Comparison of ENCODE assay signal across 8 cellular contexts in the genomic region with DNA sequence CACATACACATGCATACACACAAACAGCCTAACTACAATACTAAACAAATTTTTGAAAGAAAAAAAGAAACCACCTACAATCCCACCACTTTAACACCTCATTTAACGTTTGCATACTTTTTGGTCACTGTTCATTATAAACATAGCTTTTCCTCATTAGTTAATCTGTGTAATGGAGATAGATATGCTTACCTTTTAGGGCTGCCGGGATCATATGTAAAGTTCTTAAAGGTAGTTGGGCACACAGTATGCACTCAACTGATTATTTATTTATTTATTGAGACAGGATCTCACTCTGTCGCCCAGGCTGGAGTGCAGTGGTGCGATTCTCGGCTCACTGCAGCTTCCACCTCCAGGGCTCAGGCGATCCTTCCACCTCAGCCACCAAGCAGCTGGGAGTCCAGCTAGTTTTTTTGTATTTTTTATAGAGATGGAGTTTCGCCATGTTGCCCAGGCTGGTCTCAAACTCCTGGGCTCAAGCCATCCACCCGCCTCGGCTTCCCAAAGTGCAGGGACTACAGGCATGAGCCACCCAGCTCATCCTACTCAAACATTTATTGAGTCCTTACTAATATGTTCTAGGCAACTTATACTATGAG. TPM values are rescaled to one million over a fixed set of nuclear protein-coding genes. Genes with fewer than 3 reads are reported as not detected.
DNase-seq lines count a peak whose midpoint lies in the region; ATAC-seq and TF ChIP-seq lines count a peak whose summit lies in the region.

No MANE protein-coding gene starts in this region.

- H3K9me3 Mint-ChIP-seq in naive B cell = no peaks in the 10 kb centered on the region

- H3K79me2 ChIP-seq in Karpas-422 (ENCODE audit: low read length) = peaks cover 40% of the 10 kb centered on the region

- peak overlapping the region; percentile 65 for H3K9ac ChIP-seq in Karpas-422 (ENCODE audit: low read length)

- H3K4me3 ChIP-seq in AG10803 (ENCODE audit: low read length) (peak overlapping the region; percentile 70), Karpas-422 (ENCODE audit: low read length) (peak overlapping the region; percentile 63), dorsolateral prefrontal cortex (peak overlapping the region; percentile 58 to 100 (median 91))

- no peaks in the 10 kb centered on the region for H3K27me3 ChIP-seq in Karpas-422 (ENCODE audit: low read length)
- no peaks in the 10 kb centered on the region for H3K27me3 ChIP-seq in dorsolateral prefrontal cortex

- H3K9me3 ChIP-seq in Karpas-422 (ENCODE audit: low read length) = no peaks in the 10 kb centered on the region

- H3K4me2 ChIP-seq in Karpas-422 (ENCODE audit: low read depth, low read length, poor library complexity, severe bottlenecking) = peak overlapping the region; percentile 71

- peaks cover 10% of the 10 kb centered on the region; the same call in 1 of the 2 replicates for H3K36me3 ChIP-seq in Karpas-422 (ENCODE audit: insufficient read depth, low read length)

- intact Hi-C loops in dorsolateral prefrontal cortex (cut with DNase I) = loop anchor here in 1 of 2 donors (2.0 to 10.0 kb wide), 2 partner anchors 18 to 188 kb away; partner anchors contain the start of genes C1orf52 and DDAH1

- TF ChIP-seq CTCF in AG10803 (conservative IDR thresholded peaks at IDR 0.05; ENCODE audit: low read length) (no peak), dorsolateral prefrontal cortex (IDR thresholded peaks at IDR 0.05 in 54 of 56, conservative IDR thresholded peaks at IDR 0.05 in 2 of 56; ENCODE audit: low read depth in 1 of 56, partially characterized antibody in 56 of 56) (no peak)

- H3K27ac ChIP-seq in Karpas-422 (ENCODE audit: low read length) (peak overlapping the region; percentile 5; the same call in 1 of the 2 replicates), dorsolateral prefrontal cortex (peak overlapping the region in 58 of 59 donors; percentile 7 to 97 (median 85))

- H3K4me1 ChIP-seq in Karpas-422 (ENCODE audit: low read length) = peaks cover 29% of the 10 kb centered on the region

- H3K4me3 Mint-ChIP-seq in naive B cell = peak overlapping the region; percentile 87 to 99 (median 96)

- peak overlapping the region; percentile 96 to 100 (median 100) for H3K27ac Mint-ChIP-seq in naive B cell

- no peaks in the 10 kb centered on the region for H3K9me2 ChIP-seq in Karpas-422 (replicated peaks; ENCODE audit: insufficient read depth, low read length)

- ATAC-seq in naive B cell (ENCODE audit: low read depth in 2 of 2) (no peak), HG02571 (IDR thresholded peaks at IDR 0.05; ENCODE audit: unreplicated experiment) (no peak), HG02870 (IDR thresholded peaks at IDR 0.05; ENCODE audit: unreplicated experiment) (no peak)

- H2AFZ ChIP-seq in Karpas-422 (ENCODE audit: low read length) = peak overlapping the region; percentile 57; the same call in 1 of the 2 replicates

- DNase-seq in AG10803 (ENCODE audit: low read depth) (no peak), Karpas-422 (no peak), dorsolateral prefrontal cortex (peak in 1 of 10 donors; percentile 41), naive B cell (no peak)
- no peak for DNase-seq in stimulated activated CD4-positive, alpha-beta T cell treated with anti-CD3 and anti-CD28 coated beads, Interleukin-4, amount 100 ng/mL, for 24 hours
- no peak for DNase-seq in activated CD4-positive, alpha-beta T cell treated with anti-CD3 and anti-CD28 coated beads, Interleukin-2, amount 50 U/mL, for 4 hours

- no peaks in the 10 kb centered on the region for H3K27me3 Mint-ChIP-seq in naive B cell

- peaks cover 20 to 33% of the 10 kb centered on the region in 2 donors for H3K36me3 Mint-ChIP-seq in naive B cell

- H3K4me1 Mint-ChIP-seq in naive B cell = peaks cover 42 to 62% (median 58%) of the 10 kb centered on the region in 3 donors

- 0 out of 2 replicates have a peak, but pooled peaks cover 5% of the 10 kb centered on the region for H4K20me1 ChIP-seq in Karpas-422 (ENCODE audit: insufficient read depth, low read depth, low read length)

RNA-seq across cellular contexts. Expression of gene BCL10, which starts 0.7 kb away (rescaled TPM):
- total RNA-seq in Karpas-422 (2014; rRNA removed; shearing (Covaris generic); ENCODE audit: low replicate concordance) = 16.5 and 32.2 TPM in 2 replicates
- 10 to 100 TPM in 103 of 120 experiments, 1 to 10 TPM in 17; 7.7 to 24.2 (median 12.6) TPM for total RNA-seq in dorsolateral prefrontal cortex
- 10 to 100 TPM; 48.6 to 83.4 (median 62.4) TPM for polyA plus RNA-seq in naive B cell (ENCODE audit: low read depth in 6 of 6)

RNA-seq across cellular contexts. Expression of gene C1orf52, which starts 17.7 kb away (rescaled TPM):
- 17.8 and 22.9 TPM in 2 replicates for total RNA-seq in Karpas-422 (2014; rRNA removed; shearing (Covaris generic); ENCODE audit: low replicate concordance)
- 10 to 100 TPM; 28.8 to 59.4 (median 45.6) TPM for total RNA-seq in dorsolateral prefrontal cortex
- 10 to 100 TPM; 23.3 to 33.6 (median 27.0) TPM for polyA plus RNA-seq in naive B cell (ENCODE audit: low read depth in 6 of 6)
